8 cellular contexts compared by ENCODE assay signal in genomic region chr17:75131278-75132017, GRCh38.
DNase-seq lines count a peak whose midpoint lies in the region; ATAC-seq and TF ChIP-seq lines count a peak whose summit lies in the region.

Gene NT5C (minus strand): TSS chr17:75131742. CDS start chr17:75131707, 35 bp downstream.

- H3K4me3 ChIP-seq in WERI-Rb-1 (ENCODE audit: low read depth, low read length), result peak within 1 kb of the TSS; percentile 91

- peaks cover 38% of the 10 kb centered on the region for H3K36me3 ChIP-seq in WERI-Rb-1

- TF ChIP-seq CTCF in WERI-Rb-1 (IDR thresholded peaks at IDR 0.05; ENCODE audit: low read depth, low read length), result peak; percentile 92

- no peaks in the 10 kb centered on the region for H3K27me3 ChIP-seq in WERI-Rb-1 (ENCODE audit: insufficient read depth, low read depth, severe bottlenecking)

- H3K9me3 ChIP-seq in WERI-Rb-1 (ENCODE audit: severe bottlenecking), result no peaks in the 10 kb centered on the region

- H3K27ac ChIP-seq in WERI-Rb-1, result peak within 1 kb of the TSS; percentile 86
- peak within 1 kb of the TSS; percentile 70 for H3K27ac ChIP-seq in caudate nucleus (ENCODE audit: low read depth, low read length)

- ATAC-seq in GM18511 (IDR thresholded peaks at IDR 0.05; ENCODE audit: unreplicated experiment) (peak; percentile 82), HG02973 (IDR thresholded peaks at IDR 0.05; ENCODE audit: unreplicated experiment) (peak; percentile 80)

- DNase-seq in ACHN (peak; percentile 84), NCI-H2171 treated with DMSO at 0.1 percent for 48 hours (lab: John Stamatoyannopoulos, UW) (peak; percentile 79), WERI-Rb-1 (peak; percentile 92), caudate nucleus (lab: John Stamatoyannopoulos, UW) (peak in 56 of 61 donors; percentile 24 to 82 (median 53)), iris pigment epithelial cell (ENCODE audit: low read depth) (peak; percentile 74)
- peak; percentile 72 for DNase-seq in stimulated activated CD4-positive, alpha-beta T cell treated with anti-CD3 and anti-CD28 coated beads, Interleukin-12 subunit alpha, Interleukin-12 subunit beta, amount 100 ng/mL, for 4 hours

- in situ Hi-C loops in ACHN (cut with HindIII; ENCODE audit: low pct_ligation_motif_present, low pct_unique_long_range_greater_than_20kb, low sequenced_read_pairs), result no loop called here

Comparison
In these comparisons a context has a peak if more than half of its experiments do, and no peak if none do; other contexts are left out.
1. Peak in every context shown above with its lines: DNase-seq, ATAC-seq, H3K4me3 ChIP-seq and H3K27ac ChIP-seq.